1 cellular context compared by ENCODE assay signal in the genomic region with DNA sequence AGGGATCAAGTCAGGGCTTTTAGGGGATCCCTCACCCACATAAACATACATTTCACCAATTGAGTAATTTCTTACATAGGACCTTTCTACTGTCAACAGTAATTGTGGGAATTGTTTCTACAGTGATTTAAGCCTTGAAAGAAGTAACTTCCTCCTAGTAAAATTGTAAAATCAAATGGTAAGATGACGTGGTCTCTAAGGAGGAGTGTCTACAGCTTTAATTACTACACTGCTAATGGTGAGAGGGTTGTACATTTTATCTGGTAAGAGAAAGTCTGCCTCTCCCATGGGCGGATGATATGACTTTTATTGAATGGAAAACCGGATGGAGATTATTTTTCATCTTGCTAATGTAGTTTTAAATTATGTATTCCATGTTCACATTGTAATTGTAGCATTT.
TF ChIP-seq lines count a peak whose summit lies in the region.

No MANE protein-coding gene starts in this region.

TF ChIP-seq in WTC11, 78 proteins besides CTCF, POLR2A, EP300 and RAD21 (continued from another document):
- TF ChIP-seq, protein P1, sequence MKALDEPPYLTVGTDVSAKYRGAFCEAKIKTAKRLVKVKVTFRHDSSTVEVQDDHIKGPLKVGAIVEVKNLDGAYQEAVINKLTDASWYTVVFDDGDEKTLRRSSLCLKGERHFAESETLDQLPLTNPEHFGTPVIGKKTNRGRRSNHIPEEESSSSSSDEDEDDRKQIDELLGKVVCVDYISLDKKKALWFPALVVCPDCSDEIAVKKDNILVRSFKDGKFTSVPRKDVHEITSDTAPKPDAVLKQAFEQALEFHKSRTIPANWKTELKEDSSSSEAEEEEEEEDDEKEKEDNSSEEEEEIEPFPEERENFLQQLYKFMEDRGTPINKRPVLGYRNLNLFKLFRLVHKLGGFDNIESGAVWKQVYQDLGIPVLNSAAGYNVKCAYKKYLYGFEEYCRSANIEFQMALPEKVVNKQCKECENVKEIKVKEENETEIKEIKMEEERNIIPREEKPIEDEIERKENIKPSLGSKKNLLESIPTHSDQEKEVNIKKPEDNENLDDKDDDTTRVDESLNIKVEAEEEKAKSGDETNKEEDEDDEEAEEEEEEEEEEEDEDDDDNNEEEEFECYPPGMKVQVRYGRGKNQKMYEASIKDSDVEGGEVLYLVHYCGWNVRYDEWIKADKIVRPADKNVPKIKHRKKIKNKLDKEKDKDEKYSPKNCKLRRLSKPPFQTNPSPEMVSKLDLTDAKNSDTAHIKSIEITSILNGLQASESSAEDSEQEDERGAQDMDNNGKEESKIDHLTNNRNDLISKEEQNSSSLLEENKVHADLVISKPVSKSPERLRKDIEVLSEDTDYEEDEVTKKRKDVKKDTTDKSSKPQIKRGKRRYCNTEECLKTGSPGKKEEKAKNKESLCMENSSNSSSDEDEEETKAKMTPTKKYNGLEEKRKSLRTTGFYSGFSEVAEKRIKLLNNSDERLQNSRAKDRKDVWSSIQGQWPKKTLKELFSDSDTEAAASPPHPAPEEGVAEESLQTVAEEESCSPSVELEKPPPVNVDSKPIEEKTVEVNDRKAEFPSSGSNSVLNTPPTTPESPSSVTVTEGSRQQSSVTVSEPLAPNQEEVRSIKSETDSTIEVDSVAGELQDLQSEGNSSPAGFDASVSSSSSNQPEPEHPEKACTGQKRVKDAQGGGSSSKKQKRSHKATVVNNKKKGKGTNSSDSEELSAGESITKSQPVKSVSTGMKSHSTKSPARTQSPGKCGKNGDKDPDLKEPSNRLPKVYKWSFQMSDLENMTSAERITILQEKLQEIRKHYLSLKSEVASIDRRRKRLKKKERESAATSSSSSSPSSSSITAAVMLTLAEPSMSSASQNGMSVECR (CRISPR knock-in tag; IDR thresholded peaks at IDR 0.05; ENCODE audit: borderline replicate concordance) = no peak
- TF ChIP-seq, protein P2, sequence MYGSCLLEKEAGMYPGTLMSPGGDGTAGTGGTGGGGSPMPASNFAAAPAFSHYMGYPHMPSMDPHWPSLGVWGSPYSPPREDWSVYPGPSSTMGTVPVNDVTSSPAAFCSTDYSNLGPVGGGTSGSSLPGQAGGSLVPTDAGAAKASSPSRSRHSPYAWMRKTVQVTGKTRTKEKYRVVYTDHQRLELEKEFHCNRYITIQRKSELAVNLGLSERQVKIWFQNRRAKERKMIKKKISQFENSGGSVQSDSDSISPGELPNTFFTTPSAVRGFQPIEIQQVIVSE (CRISPR knock-in tag; IDR thresholded peaks at IDR 0.05; ENCODE audit: borderline replicate concordance) = no peak
- no peak for TF ChIP-seq RORB (CRISPR knock-in tag; IDR thresholded peaks at IDR 0.05)
- TF ChIP-seq, protein P3, sequence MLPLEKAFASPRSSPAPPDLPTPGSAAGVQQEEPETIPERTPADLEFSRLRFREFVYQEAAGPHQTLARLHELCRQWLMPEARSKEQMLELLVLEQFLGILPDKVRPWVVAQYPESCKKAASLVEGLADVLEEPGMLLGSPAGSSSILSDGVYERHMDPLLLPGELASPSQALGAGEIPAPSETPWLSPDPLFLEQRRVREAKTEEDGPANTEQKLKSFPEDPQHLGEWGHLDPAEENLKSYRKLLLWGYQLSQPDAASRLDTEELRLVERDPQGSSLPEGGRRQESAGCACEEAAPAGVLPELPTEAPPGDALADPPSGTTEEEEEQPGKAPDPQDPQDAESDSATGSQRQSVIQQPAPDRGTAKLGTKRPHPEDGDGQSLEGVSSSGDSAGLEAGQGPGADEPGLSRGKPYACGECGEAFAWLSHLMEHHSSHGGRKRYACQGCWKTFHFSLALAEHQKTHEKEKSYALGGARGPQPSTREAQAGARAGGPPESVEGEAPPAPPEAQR (CRISPR knock-in tag; IDR thresholded peaks at IDR 0.05) = no peak
- no peak for TF ChIP-seq ZNF671 (CRISPR knock-in tag; IDR thresholded peaks at IDR 0.05)
- TF ChIP-seq, protein P4, sequence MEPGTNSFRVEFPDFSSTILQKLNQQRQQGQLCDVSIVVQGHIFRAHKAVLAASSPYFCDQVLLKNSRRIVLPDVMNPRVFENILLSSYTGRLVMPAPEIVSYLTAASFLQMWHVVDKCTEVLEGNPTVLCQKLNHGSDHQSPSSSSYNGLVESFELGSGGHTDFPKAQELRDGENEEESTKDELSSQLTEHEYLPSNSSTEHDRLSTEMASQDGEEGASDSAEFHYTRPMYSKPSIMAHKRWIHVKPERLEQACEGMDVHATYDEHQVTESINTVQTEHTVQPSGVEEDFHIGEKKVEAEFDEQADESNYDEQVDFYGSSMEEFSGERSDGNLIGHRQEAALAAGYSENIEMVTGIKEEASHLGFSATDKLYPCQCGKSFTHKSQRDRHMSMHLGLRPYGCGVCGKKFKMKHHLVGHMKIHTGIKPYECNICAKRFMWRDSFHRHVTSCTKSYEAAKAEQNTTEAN (CRISPR knock-in tag; IDR thresholded peaks at IDR 0.05) = no peak
- TF ChIP-seq OVOL2 (CRISPR knock-in tag; IDR thresholded peaks at IDR 0.05; ENCODE audit: borderline replicate concordance) = no peak
- no peak for TF ChIP-seq TEAD4 (CRISPR knock-in tag; IDR thresholded peaks at IDR 0.05)
- no peak for TF ChIP-seq ZBTB21 (CRISPR knock-in tag; IDR thresholded peaks at IDR 0.05; ENCODE audit: borderline replicate concordance)
- TF ChIP-seq ATF1 (CRISPR knock-in tag; IDR thresholded peaks at IDR 0.05) = no peak
